In the genomic region with DNA sequence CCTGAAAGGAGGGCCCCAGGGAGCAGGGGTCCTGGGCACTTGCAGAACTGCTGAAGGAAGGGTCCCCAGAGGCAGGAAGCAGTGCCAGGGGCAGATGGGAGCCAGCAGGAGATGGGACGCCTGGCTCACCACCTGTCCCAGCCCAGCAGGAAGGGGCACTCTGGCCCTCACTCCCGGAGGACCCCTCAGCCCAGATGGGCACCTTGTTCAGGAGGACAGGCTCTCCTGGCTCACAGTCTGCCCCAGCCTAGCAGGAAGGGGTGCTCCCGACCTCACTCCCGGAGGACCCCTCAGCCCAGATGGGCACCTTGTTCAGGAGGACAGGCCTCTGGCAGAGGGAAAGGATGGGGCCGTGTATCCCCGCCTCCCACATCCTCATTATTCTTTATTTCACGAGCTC, we compare ENCODE assay signal across 34 cellular contexts.
"Had no signal": no experiment of that assay in that cellular context is flagged by ENCODE, and none has a peak within 500 bp of the region (broad histone marks: within the 10 kb centered on the region; RNA-seq: fewer than 3 reads in every experiment).

No MANE protein-coding gene starts in this region.

- H3K27ac ChIP-seq: ascending aorta, cardiac muscle cell, KMS-11, Peyer's patch, RWPE1, WERI-Rb-1 had no signal

- ATAC-seq: activated CD8-positive, alpha-beta memory T cell treated with anti-CD3 and anti-CD28 coated beads, Interleukin-2, amount 10 ng/mL, durations not matched to agents 7 days and 5 days; PC-3; Right ventricle myocardium inferior; SK-N-SH treated with all-trans-retinoic acid at 6 μM for 48 hours had no signal

- H3K4me1 ChIP-seq: ascending aorta, Peyer's patch had no signal

- H3K36me3 ChIP-seq: ascending aorta, cardiac muscle cell, Peyer's patch, WERI-Rb-1 had no signal

- H3K9me3 ChIP-seq: ascending aorta, Peyer's patch had no signal

- H3K27me3 ChIP-seq: ascending aorta, cardiac muscle cell, Peyer's patch had no signal

- DNase-seq: activated CD4-positive, alpha-beta memory T cell treated with anti-CD3 and anti-CD28 coated beads, Interleukin-2, amount 10 ng/mL, durations not matched to agents 7 days and 5 days; activated CD4-positive, alpha-beta T cell treated with anti-CD3 and anti-CD28 coated beads for 1 hour; activated CD4-positive, alpha-beta T cell treated with anti-CD3 and anti-CD28 coated beads for 48 hours; activated CD4-positive, CD25-positive, alpha-beta regulatory T cell; activated CD8-positive, alpha-beta memory T cell treated with anti-CD3 and anti-CD28 coated beads for 24 hours; activated CD8-positive, alpha-beta memory T cell treated with anti-CD3 and anti-CD28 coated beads, Interleukin-2, amount 10 ng/mL, durations not matched to agents 7 days and 5 days; activated CD8-positive, alpha-beta memory T cell treated with anti-CD3 and anti-CD28 coated beads, Interleukin-2, amount 50 U/mL, for 48 hours; activated gamma-delta T cell; activated naive CD4-positive, alpha-beta T cell treated with Interleukin-2 at 50 U/mL for 16 hours; activated naive CD8-positive, alpha-beta T cell treated with anti-CD3 and anti-CD28 coated beads, Interleukin-2, amount 10 ng/mL, durations not matched to agents 7 days and 5 days; activated T-cell treated with anti-CD3 and anti-CD28 coated beads, Interleukin-2, amount 50 U/mL, for 48 hours; amygdala; MM.1S; MV-4-11; NCI-H1092; NCI-H1436 treated with DMSO at 0.1 percent for 48 hours; NCI-H1694 treated with DMSO at 0.1 percent for 48 hours; NCI-H2029; NCI-H345; NCI-H524 treated with DMSO at 0.1 percent for 48 hours; NK-92 treated with Interleukin-12 subunit alpha and Interleukin-12 subunit beta, amount 100 ng/mL, for 24 hours; PC-3; Peyer's patch; SIG-M5; T-helper 1 cell; T-helper 2 cell; T-helper 9 cell; WERI-Rb-1 had no signal

- H3K4me3 ChIP-seq: ascending aorta, cardiac muscle cell, Peyer's patch had no signal
